ENCODE assay signal across 30 cellular contexts in genomic region chr12:105670664-105671063, GRCh38.
DNase-seq lines count a peak whose midpoint lies in the region; ATAC-seq and TF ChIP-seq lines count a peak whose summit lies in the region.
"Had no signal": no experiment of that assay in that cellular context is flagged by ENCODE, and none has a peak within 500 bp of the region (broad histone marks: within the 10 kb centered on the region; RNA-seq: fewer than 3 reads in every experiment).

No MANE protein-coding gene starts in this region.

- in situ Hi-C loops in astrocyte of the spinal cord (cut with HindIII; ENCODE audit: low sequenced_read_pairs) = no loop called here

- CTCF ChIA-PET in AG04449 (lab: Yijun Ruan, JAX) = interaction anchor here (0.9 to 1.6 kb wide), 2 partner anchors 250 to 466 kb away, joined by 3 to 4 read pairs; no protein-coding TSS in a partner anchor

- POLR2A ChIA-PET in AG04449 (lab: Yijun Ruan, JAX) = no interaction called here

- TF ChIP-seq CTCF in AG04449 (IDR thresholded peaks at IDR 0.05; ENCODE audit: insufficient read depth, low read length, missing control alignments) (no peak), astrocyte of the spinal cord (IDR thresholded peaks at IDR 0.05; ENCODE audit: low read depth, low read length) (no peak)

- no peak overlapping the region for H3K4me3 ChIP-seq in AG04449 (ENCODE audit: low read depth, low read length)
- H3K4me3 ChIP-seq in astrocyte of the spinal cord (ENCODE audit: low read depth, low read length) = no peak overlapping the region
- H3K4me3 ChIP-seq: BLaER1 treated with 17β-estradiol and CSF1 and Interleukin-3, amounts not matched to agents 10 nM and 100 nM; gastrocnemius medialis; GM23338; mucosa of descending colon; pancreas; SJSA1; smooth muscle cell; tibial artery had no signal

- DNase-seq in AG04449 (ENCODE audit: low read depth, low spot score) (peak; percentile 69), GM04504 (ENCODE audit: low read depth) (peak; percentile 15), astrocyte of the spinal cord (ENCODE audit: low read depth, low spot score) (peak; percentile 33), kidney glomerular epithelial cell (lab: John Stamatoyannopoulos, UW) (peak; percentile 20), foreskin melanocyte (no peak), NCI-H345 (lab: John Stamatoyannopoulos, UW) (no peak)
- no peak for DNase-seq in stimulated activated naive CD4-positive, alpha-beta T cell treated with Interleukin-2 at 50 U/mL for 16 hours (lab: John Stamatoyannopoulos, UW)
- DNase-seq: activated CD4-positive, CD25-positive, alpha-beta regulatory T cell; activated CD8-positive, alpha-beta memory T cell treated with anti-CD3 and anti-CD28 coated beads, Interleukin-2, amount 10 ng/mL, durations not matched to agents 7 days and 5 days; activated naive CD4-positive, alpha-beta T cell treated with Interleukin-2 at 50 U/mL for 16 hours; activated T-cell treated with anti-CD3 and anti-CD28 coated beads, Interleukin-2, amount 50 U/mL, for 72 hours; COR-L47; DND-41; endodermal cell; gastrocnemius medialis; mucosa of descending colon; NCI-H1417; NCI-H2029 treated with DMSO at 0.1 percent for 48 hours; NCI-H446 treated with DMSO at 0.1 percent for 48 hours; pancreas; stimulated activated CD4-positive, alpha-beta T cell treated with anti-CD3 and anti-CD28 coated beads, Interleukin-1b, Interleukin-23, amount 100 ng/mL, for 48 hours; stimulated activated CD8-positive, alpha-beta memory T cell treated with anti-CD3 and anti-CD28 coated beads, Interleukin-4, amount 100 ng/mL, for 48 hours; T-cell; tibial artery had no signal

- ATAC-seq in HG02970 (IDR thresholded peaks at IDR 0.05; ENCODE audit: low FRiP score, unreplicated experiment) = no peak
- ATAC-seq: activated CD8-positive, alpha-beta memory T cell treated with anti-CD3 and anti-CD28 coated beads, Interleukin-2, amount 10 ng/mL, durations not matched to agents 7 days and 5 days; activated T-cell treated with anti-CD3 and anti-CD28 coated beads, Interleukin-2, amount 50 U/mL, for 72 hours; esophagus mucosa; gastrocnemius medialis; GM23338; mucosa of descending colon; pancreas; T-cell had no signal

Comparison
In these comparisons a context has a peak if more than half of its experiments do, and no peak if none do; other contexts are left out.
1. DNase-seq: peak in AG04449 (single experiment), GM04504 (single experiment), astrocyte of the spinal cord (single experiment) and kidney glomerular epithelial cell (single experiment); none in foreskin melanocyte (single experiment), stimulated activated naive CD4-positive, alpha-beta T cell treated with Interleukin-2 at 50 U/mL for 16 hours (single experiment) and NCI-H345 (single experiment).